In genomic region chr4:75494563-75494962, GRCh38 we compare ENCODE assay signal across 12 cellular contexts. TPM values are rescaled to one million over a fixed set of nuclear protein-coding genes. Genes with fewer than 3 reads are reported as not detected.
A peak's percentile ranks its signal among the peaks of the same experiment; 100 is the strongest.
DNase-seq lines count a peak whose midpoint lies in the region; ATAC-seq lines count a peak whose summit lies in the region.
"Had no signal": no experiment of that assay in that cellular context is flagged by ENCODE, and none has a peak within 500 bp of the region (broad histone marks: within the 10 kb centered on the region; RNA-seq: fewer than 3 reads in every experiment).

No MANE protein-coding gene starts in this region.

- peaks cover 26% of the 10 kb centered on the region for H3K4me1 Mint-ChIP-seq in activated T-helper 1 cell treated with anti-CD3 and anti-CD28 coated beads, Interleukin-12 subunit alpha, Interleukin-12 subunit beta, Interleukin-2, Interleukin-4 antibody, amounts not matched to agents 30 ng/mL and 10 ng/mL and 1 ng/mL, durations not matched to agents 14 hours and 24 hours and 36 hours (ENCODE audit: low read depth)
- H3K4me1 Mint-ChIP-seq: neural progenitor cell had no signal

- intact Hi-C loops in activated T-helper 1 cell treated with anti-CD3 and anti-CD28 coated beads, Interleukin-12 subunit alpha, Interleukin-12 subunit beta, Interleukin-2, Interleukin-4 antibody, amounts not matched to agents 30 ng/mL and 10 ng/mL and 1 ng/mL, durations not matched to agents 14 hours and 24 hours and 36 hours (cut with micrococcal nuclease) = no loop called here

- no peak overlapping the region for H3K27ac Mint-ChIP-seq in activated T-helper 1 cell treated with anti-CD3 and anti-CD28 coated beads, Interleukin-12 subunit alpha, Interleukin-12 subunit beta, Interleukin-2, Interleukin-4 antibody, amounts not matched to agents 30 ng/mL and 10 ng/mL and 1 ng/mL, durations not matched to agents 14 hours and 24 hours and 36 hours
- H3K27ac Mint-ChIP-seq: neural progenitor cell had no signal

- H3K36me3 Mint-ChIP-seq in activated T-helper 1 cell treated with anti-CD3 and anti-CD28 coated beads, Interleukin-12 subunit alpha, Interleukin-12 subunit beta, Interleukin-2, Interleukin-4 antibody, amounts not matched to agents 30 ng/mL and 10 ng/mL and 1 ng/mL, durations not matched to agents 14 hours and 24 hours and 36 hours (ENCODE audit: low read depth) = peaks cover 41% of the 10 kb centered on the region

- H3K27me3 Mint-ChIP-seq in activated T-helper 1 cell treated with anti-CD3 and anti-CD28 coated beads, Interleukin-12 subunit alpha, Interleukin-12 subunit beta, Interleukin-2, Interleukin-4 antibody, amounts not matched to agents 30 ng/mL and 10 ng/mL and 1 ng/mL, durations not matched to agents 14 hours and 24 hours and 36 hours (ENCODE audit: insufficient read depth) = no peaks in the 10 kb centered on the region

- H3K4me3 Mint-ChIP-seq in activated T-helper 1 cell treated with anti-CD3 and anti-CD28 coated beads, Interleukin-12 subunit alpha, Interleukin-12 subunit beta, Interleukin-2, Interleukin-4 antibody, amounts not matched to agents 30 ng/mL and 10 ng/mL and 1 ng/mL, durations not matched to agents 14 hours and 24 hours and 36 hours = no peak overlapping the region
- H3K4me3 Mint-ChIP-seq: neural progenitor cell had no signal

- peaks cover 13% of the 10 kb centered on the region for H3K9me3 Mint-ChIP-seq in activated T-helper 1 cell treated with anti-CD3 and anti-CD28 coated beads, Interleukin-12 subunit alpha, Interleukin-12 subunit beta, Interleukin-2, Interleukin-4 antibody, amounts not matched to agents 30 ng/mL and 10 ng/mL and 1 ng/mL, durations not matched to agents 14 hours and 24 hours and 36 hours

- ATAC-seq in HG03025 (IDR thresholded peaks at IDR 0.05; ENCODE audit: low FRiP score, unreplicated experiment) (no peak), HG02885 (IDR thresholded peaks at IDR 0.05; ENCODE audit: poor library complexity, unreplicated experiment) (no peak)

- DNase-seq in ELR (ENCODE audit: low read depth) = peak; percentile 66
- peak; percentile 78 for DNase-seq in NOMO-1 treated with DMSO at 0.1 percent for 48 hours (lab: John Stamatoyannopoulos, UW; ENCODE audit: unreplicated experiment)
- DNase-seq in fibroblast of peridontal ligament (ENCODE audit: extremely low read depth) = peak; percentile 93
- DNase-seq in pons (ENCODE audit: low spot score) = peak; percentile 66
- DNase-seq in NCI-H2171 treated with DMSO at 0.1 percent for 48 hours (lab: John Stamatoyannopoulos, UW) = no peak
- no peak for DNase-seq in activated T-helper 1 cell treated with anti-CD3 and anti-CD28 coated beads, Interleukin-12 subunit alpha, Interleukin-12 subunit beta, Interleukin-2, Interleukin-4 antibody, amounts not matched to agents 30 ng/mL and 10 ng/mL and 1 ng/mL, durations not matched to agents 14 hours and 24 hours and 36 hours (ENCODE audit: low spot score)
- DNase-seq: caudate nucleus, NCI-H446, uterus had no signal

RNA-seq across cellular contexts. Expression of gene RCHY1, which starts 19.6 kb away (rescaled TPM):
- 25.0 and 25.6 TPM in 2 replicates for total RNA-seq in activated T-helper 1 cell treated with anti-CD3 and anti-CD28 coated beads, Interleukin-12 subunit alpha, Interleukin-12 subunit beta, Interleukin-2, Interleukin-4 antibody, amounts not matched to agents 30 ng/mL and 10 ng/mL and 1 ng/mL, durations not matched to agents 14 hours and 24 hours and 36 hours

RNA-seq across cellular contexts. Expression of gene THAP6, which starts 19.7 kb away (rescaled TPM):
- total RNA-seq in activated T-helper 1 cell treated with anti-CD3 and anti-CD28 coated beads, Interleukin-12 subunit alpha, Interleukin-12 subunit beta, Interleukin-2, Interleukin-4 antibody, amounts not matched to agents 30 ng/mL and 10 ng/mL and 1 ng/mL, durations not matched to agents 14 hours and 24 hours and 36 hours = 16.3 and 17.3 TPM in 2 replicates

Comparison
In these comparisons a context has a peak if more than half of its experiments do, and no peak if none do; other contexts are left out.
1. DNase-seq: peak in ELR (single experiment), NOMO-1 treated with DMSO at 0.1 percent for 48 hours (single experiment), fibroblast of peridontal ligament (single experiment) and pons (single experiment); none in NCI-H2171 treated with DMSO at 0.1 percent for 48 hours (single experiment) and activated T-helper 1 cell treated with anti-CD3 and anti-CD28 coated beads, Interleukin-12 subunit alpha, Interleukin-12 subunit beta, Interleukin-2, Interleukin-4 antibody, amounts not matched to agents 30 ng/mL and 10 ng/mL and 1 ng/mL, durations not matched to agents 14 hours and 24 hours and 36 hours (single experiment).